16 cellular contexts compared by ENCODE assay signal in the genomic region with DNA sequence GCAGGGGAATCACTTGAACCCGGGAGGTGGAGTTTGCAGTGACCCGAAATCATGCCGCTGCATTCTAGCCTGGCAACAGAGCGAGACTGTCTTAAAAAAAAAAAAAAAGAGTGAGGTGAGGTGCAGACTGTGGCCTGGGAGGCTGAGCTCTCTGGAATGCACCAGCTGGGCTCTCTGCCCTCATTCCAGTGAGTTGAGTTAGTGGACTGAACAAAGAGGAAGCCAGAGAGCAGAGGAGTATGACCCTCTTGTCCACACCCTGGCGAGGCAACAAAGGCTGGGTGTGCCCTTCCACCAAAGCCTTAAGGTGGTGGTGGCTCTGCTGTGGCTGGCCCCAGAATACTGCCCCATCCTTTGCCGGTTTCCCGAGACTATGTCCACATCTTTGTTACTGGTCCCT.
DNase-seq lines count a peak whose midpoint lies in the region; ATAC-seq, FAIRE-seq and TF ChIP-seq lines count a peak whose summit lies in the region.
"Had no signal": no experiment of that assay in that cellular context is flagged by ENCODE, and none has a peak within 500 bp of the region (broad histone marks: within the 10 kb centered on the region; RNA-seq: fewer than 3 reads in every experiment).

No MANE protein-coding gene starts in this region.

- no peak overlapping the region for H3K27ac ChIP-seq in heart right ventricle
- H3K27ac ChIP-seq in kidney (ENCODE audit: low read depth in 2 of 2, low read length in 2 of 2), result no peak overlapping the region
- H3K27ac ChIP-seq: prostate gland, VCaP had no signal

- DNase-seq in GM04503 (ENCODE audit: low read depth), result peak; percentile 41
- DNase-seq in SW480 (ENCODE audit: low spot score), result peak; percentile 2
- peak in 1 of 2 donors; percentile 19 for DNase-seq in heart right ventricle
- DNase-seq in retinal pigment epithelial cell (ENCODE audit: low read depth), result peak; percentile 31
- no peak for DNase-seq in kidney
- DNase-seq in NCI-H2081 treated with DMSO at 0.1 percent for 48 hours (lab: John Stamatoyannopoulos, UW), result no peak
- DNase-seq in COR-L47 (lab: John Stamatoyannopoulos, UW), result no peak
- DNase-seq: activated CD8-positive, alpha-beta memory T cell treated with anti-CD3 and anti-CD28 coated beads, Interleukin-2, amount 10 ng/mL, durations not matched to agents 7 days and 5 days; activated naive CD4-positive, alpha-beta T cell treated with anti-CD3 and anti-CD28 coated beads, Interleukin-2, amount 10 ng/mL, durations not matched to agents 7 days and 5 days; CD4-positive, alpha-beta T cell; cerebellar nuclear complex; GF-D8 had no signal

- ATAC-seq in heart right ventricle (peak in 7 of 8 donors; percentile 61 to 92 (median 79)), HG02981 (IDR thresholded peaks at IDR 0.05; ENCODE audit: unreplicated experiment) (no peak)
- ATAC-seq: activated CD8-positive, alpha-beta memory T cell treated with anti-CD3 and anti-CD28 coated beads, Interleukin-2, amount 10 ng/mL, durations not matched to agents 7 days and 5 days had no signal

- H3K4me1 ChIP-seq in heart right ventricle, result no peaks in the 10 kb centered on the region
- H3K4me1 ChIP-seq in kidney (ENCODE audit: control insufficient read depth in 1 of 2, insufficient read depth in 1 of 2, low read depth in 1 of 2, low read length in 2 of 2), result peaks cover 0 to 5% of the 10 kb centered on the region in 2 donors
- H3K4me1 ChIP-seq: prostate gland had no signal

- H3K27me3 ChIP-seq in heart right ventricle, result no peaks in the 10 kb centered on the region

- 71 to 82% methylated on average over 7 of the region's 7 CpGs for WGBS in heart right ventricle, 2 donors

- no peak overlapping the region for H3K4me3 ChIP-seq in heart right ventricle
- no peak overlapping the region for H3K4me3 ChIP-seq in retinal pigment epithelial cell (ENCODE audit: low read length)
- H3K4me3 ChIP-seq in kidney (ENCODE audit: low read length in 2 of 2), result no peak overlapping the region
- H3K4me3 ChIP-seq: prostate gland had no signal

- FAIRE-seq in kidney (lab: Jason Lieb, UNC), result no peak
- FAIRE-seq: H54 had no signal

- H3K36me3 ChIP-seq in heart right ventricle, result peaks cover 0 to 6% (median 0%) of the 10 kb centered on the region in 9 donors
- H3K36me3 ChIP-seq in kidney (ENCODE audit: control insufficient read depth in 1 of 2, insufficient read depth in 2 of 2, low read length in 2 of 2), result no peaks in the 10 kb centered on the region
- H3K36me3 ChIP-seq: prostate gland had no signal

- intact Hi-C loops in heart right ventricle (cut with DNase I) (no loop called here), kidney (cut with DNase I) (no loop called here)

- no peak overlapping the region for H3K9ac ChIP-seq in kidney (ENCODE audit: low read length in 2 of 2)

- TF ChIP-seq CTCF in heart right ventricle (IDR thresholded peaks at IDR 0.05) (no peak), retinal pigment epithelial cell (conservative IDR thresholded peaks at IDR 0.05; ENCODE audit: low read depth, low read length) (no peak), kidney (IDR thresholded peaks at IDR 0.05; ENCODE audit: borderline replicate concordance, extremely low read depth, insufficient read depth) (no peak)

- H3K9me3 ChIP-seq in heart right ventricle (no peaks in the 10 kb centered on the region), kidney (ENCODE audit: control insufficient read depth in 1 of 2, low read length in 2 of 2) (no peaks in the 10 kb centered on the region)
- H3K9me3 ChIP-seq: prostate gland had no signal

Comparison
In these comparisons a context has a peak if more than half of its experiments do, and no peak if none do; other contexts are left out.
1. DNase-seq: peak in GM04503 (single experiment), SW480 (single experiment) and retinal pigment epithelial cell (single experiment); none in kidney (single experiment), NCI-H2081 treated with DMSO at 0.1 percent for 48 hours (single experiment) and COR-L47 (single experiment).